Comparison of ENCODE assay signal across 2 cellular contexts in genomic region chr10:44198096-44198779, GRCh38.
TF ChIP-seq lines count a peak whose summit lies in the region.

No MANE protein-coding gene starts in this region.

TF ChIP-seq in IMR-90, 13 proteins besides CTCF, POLR2A, EP300 and RAD21 (continued from another document):
- TF ChIP-seq USF2 (IDR thresholded peaks at IDR 0.05; ENCODE audit: low read depth, low read length) (no peak), ELK1 (IDR thresholded peaks at IDR 0.05; ENCODE audit: borderline replicate concordance, low read depth, low read length) (no peak), RFX5 (IDR thresholded peaks at IDR 0.05; ENCODE audit: low read depth, low read length) (no peak), NFE2L2 (IDR thresholded peaks at IDR 0.05; ENCODE audit: low read depth, low read length) (no peak), FOS (IDR thresholded peaks at IDR 0.05; ENCODE audit: low read depth, low read length) (no peak), MAFK (IDR thresholded peaks at IDR 0.05; ENCODE audit: low read depth, low read length) (no peak), CHD1 (IDR thresholded peaks at IDR 0.05; ENCODE audit: low read depth, low read length) (no peak), MAZ (IDR thresholded peaks at IDR 0.05; ENCODE audit: borderline replicate concordance, low read depth, low read length) (no peak), CEBPB (IDR thresholded peaks at IDR 0.05; ENCODE audit: low read depth, low read length) (no peak)

TF ChIP-seq in WTC11, 78 proteins besides CTCF, POLR2A, EP300 and RAD21 (continued from another document):
- no peak for TF ChIP-seq ZBTB43 (CRISPR knock-in tag; IDR thresholded peaks at IDR 0.05)
- no peak for TF ChIP-seq FOXP4 (CRISPR knock-in tag; IDR thresholded peaks at IDR 0.05)
- no peak for TF ChIP-seq PRRX2 (CRISPR knock-in tag; IDR thresholded peaks at IDR 0.05)
- TF ChIP-seq JAZF1 (CRISPR knock-in tag; IDR thresholded peaks at IDR 0.05) = no peak
- TF ChIP-seq TEAD4 (CRISPR knock-in tag; IDR thresholded peaks at IDR 0.05) = no peak
- no peak for TF ChIP-seq ZNF416 (CRISPR knock-in tag; IDR thresholded peaks at IDR 0.05)
- no peak for TF ChIP-seq ZNF121 (CRISPR knock-in tag; IDR thresholded peaks at IDR 0.05)
- TF ChIP-seq E2F5 (CRISPR knock-in tag; IDR thresholded peaks at IDR 0.05) = no peak
- no peak for TF ChIP-seq ELF4 (CRISPR knock-in tag; IDR thresholded peaks at IDR 0.05; ENCODE audit: low read depth)
TF ChIP-seq in WTC11: peak in this region for 0.
